8 cellular contexts compared by ENCODE assay signal in the genomic region with DNA sequence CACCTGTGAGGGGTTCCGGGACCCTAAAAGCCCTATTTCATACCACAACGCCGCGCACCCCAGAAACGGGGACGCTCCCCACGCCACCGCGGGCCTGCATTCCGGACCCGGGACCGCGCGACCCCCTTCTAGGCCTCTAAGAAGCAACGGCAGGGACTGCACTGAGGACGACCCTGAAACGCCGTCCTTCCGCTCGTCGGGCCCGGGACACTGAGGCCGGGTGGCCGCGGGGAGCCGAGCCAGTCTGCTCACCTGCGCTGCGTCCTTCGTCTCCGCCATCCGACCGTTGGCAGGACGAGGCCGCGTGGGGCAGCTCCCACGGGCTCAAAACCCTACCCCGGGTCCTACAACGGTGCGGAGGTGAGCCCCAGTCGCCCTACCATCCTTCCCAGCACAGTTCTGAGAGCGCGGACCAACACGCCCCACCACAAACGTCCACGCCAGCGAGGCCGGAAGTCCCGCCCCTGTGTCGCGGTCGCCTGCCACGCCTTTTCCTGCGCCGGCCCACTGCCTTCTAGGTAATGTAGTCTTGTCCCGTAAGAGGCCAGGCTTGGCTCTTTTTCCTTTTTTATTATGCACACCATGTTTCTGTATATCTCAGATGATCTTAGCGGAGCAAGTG.
DNase-seq lines count a peak whose midpoint lies in the region; ATAC-seq and TF ChIP-seq lines count a peak whose summit lies in the region.

A gene (minus strand): TSS at position 460 of the 622 bp plus-strand sequence. CDS start 181 bp downstream, at position 279.

- CTCF ChIA-PET in AG04449 (lab: Yijun Ruan, JAX), result interaction anchor here (1.0 to 1.9 kb wide), 2 partner anchors 57 to 596 kb away, joined by 3 to 5 read pairs; no protein-coding TSS in a partner anchor

- ATAC-seq in GM18873 (IDR thresholded peaks at IDR 0.05; ENCODE audit: low FRiP score, unreplicated experiment) (peak; percentile 68), HG03108 (IDR thresholded peaks at IDR 0.05; ENCODE audit: unreplicated experiment) (peak; percentile 95)

- POLR2A ChIA-PET in AG04449 (lab: Yijun Ruan, JAX), result no interaction called here

- H3K4me3 ChIP-seq in AG04449 (ENCODE audit: low read depth, low read length), result peak within 1 kb of the TSS; percentile 96

- no peak for TF ChIP-seq CTCF in AG04449 (IDR thresholded peaks at IDR 0.05; ENCODE audit: insufficient read depth, low read length, missing control alignments)

- DNase-seq in AG04449 (ENCODE audit: low read depth, low spot score) (peak; percentile 47), NCI-H2227 (lab: John Stamatoyannopoulos, UW; ENCODE audit: unreplicated experiment) (peak; percentile 96), islet precursor cell (peak; percentile 89)
- peak; percentile 70 to 79 (median 78) for DNase-seq in activated CD4-positive, CD25-positive, alpha-beta regulatory T cell (lab: John Stamatoyannopoulos, UW)
- DNase-seq in central memory CD4-positive, alpha-beta T cell, result peak; percentile 78
- peak; percentile 79 to 82 for DNase-seq in stimulated activated CD4-positive, alpha-beta T cell treated with anti-CD3 and anti-CD28 coated beads, Interleukin-12 subunit alpha, Interleukin-12 subunit beta, amount 100 ng/mL, for 24 hours (ENCODE audit: low read depth in 2 of 2)

Comparison
In these comparisons a context has a peak if more than half of its experiments do, and no peak if none do; other contexts are left out.
1. Peak in every context shown above with its lines: DNase-seq, ATAC-seq and H3K4me3 ChIP-seq.